18 cellular contexts compared by ENCODE assay signal in genomic region chr17:71759422-71760060, GRCh38.
"Had no signal": no experiment of that assay in that cellular context is flagged by ENCODE, and none has a peak within 500 bp of the region (broad histone marks: within the 10 kb centered on the region; RNA-seq: fewer than 3 reads in every experiment).

No MANE protein-coding gene starts in this region.

- H3K4me1 ChIP-seq: transverse colon had no signal

- H3K4me1 Mint-ChIP-seq: activated CD4-positive, alpha-beta memory T cell treated with anti-CD3 and anti-CD28 coated beads, Interleukin-2, amount 10 ng/mL, durations not matched to agents 7 days and 5 days; activated CD4-positive, alpha-beta T cell treated with anti-CD3 and anti-CD28 coated beads for 36 hours; immature natural killer cell had no signal

- H3K4me3 ChIP-seq: transverse colon had no signal

- H3K27ac Mint-ChIP-seq: activated CD4-positive, alpha-beta memory T cell treated with anti-CD3 and anti-CD28 coated beads, Interleukin-2, amount 10 ng/mL, durations not matched to agents 7 days and 5 days; activated CD4-positive, alpha-beta T cell treated with anti-CD3 and anti-CD28 coated beads for 36 hours; activated naive CD4-positive, alpha-beta T cell treated with anti-CD3 and anti-CD28 coated beads, Interleukin-2, amount 50 U/mL, for 72 hours; dendritic cell treated with granulocyte-macrophage colony-stimulating factor and Interleukin-4, amounts not matched to agents 40 ng/mL and 50 ng/mL, for 4 days; immature natural killer cell; natural killer cell treated with Interleukin-12 subunit alpha and Interleukin-12 subunit beta and Interleukin-15 and Interleukin-18, amount 100 ng/mL, for 72 hours; T-helper 1 cell treated with Interleukin-12 subunit alpha and Interleukin-12 subunit beta and Interleukin-4 antibody, amounts not matched to agents 30 μg/mL and 1 μg/mL, for 36 hours had no signal

- H3K27me3 ChIP-seq: brain microvascular endothelial cell, transverse colon had no signal

- H3K27me3 Mint-ChIP-seq: activated CD4-positive, alpha-beta memory T cell treated with anti-CD3 and anti-CD28 coated beads, Interleukin-2, amount 10 ng/mL, durations not matched to agents 7 days and 5 days; activated CD4-positive, alpha-beta T cell treated with anti-CD3 and anti-CD28 coated beads for 36 hours; dendritic cell treated with granulocyte-macrophage colony-stimulating factor and Interleukin-4, amounts not matched to agents 40 ng/mL and 50 ng/mL, for 4 days; natural killer cell treated with Interleukin-12 subunit alpha and Interleukin-12 subunit beta and Interleukin-15 and Interleukin-18, amount 100 ng/mL, for 72 hours had no signal

- ATAC-seq: activated CD4-positive, alpha-beta T cell treated with anti-CD3 and anti-CD28 coated beads for 36 hours; activated naive CD4-positive, alpha-beta T cell treated with anti-CD3 and anti-CD28 coated beads, Interleukin-2, amount 50 U/mL, for 72 hours; activated T-cell treated with anti-CD3 and anti-CD28 coated beads, Interleukin-2, amount 50 U/mL, for 4 hours; natural killer cell treated with Interleukin-12 subunit alpha and Interleukin-12 subunit beta and Interleukin-15 and Interleukin-18, amount 100 ng/mL, for 72 hours; right cardiac atrium; stimulated activated naive CD8-positive, alpha-beta T cell treated with anti-CD3 and anti-CD28 coated beads, Interleukin-15, Interleukin-2, amounts not matched to agents 100 U/mL and 50 U/mL, for 24 hours had no signal

- H3K9me3 ChIP-seq: transverse colon had no signal

- H3K9me3 Mint-ChIP-seq: activated T-cell treated with anti-CD3 and anti-CD28 coated beads, Interleukin-2, amount 50 U/mL, for 4 hours; dendritic cell treated with granulocyte-macrophage colony-stimulating factor and Interleukin-4, amounts not matched to agents 40 ng/mL and 50 ng/mL, for 4 days; T-helper 1 cell treated with Interleukin-12 subunit alpha and Interleukin-12 subunit beta and Interleukin-4 antibody, amounts not matched to agents 30 μg/mL and 1 μg/mL, for 36 hours had no signal

- H3K36me3 Mint-ChIP-seq: activated naive CD4-positive, alpha-beta T cell treated with anti-CD3 and anti-CD28 coated beads, Interleukin-2, amount 50 U/mL, for 72 hours; immature natural killer cell; natural killer cell treated with Interleukin-12 subunit alpha and Interleukin-12 subunit beta and Interleukin-15 and Interleukin-18, amount 100 ng/mL, for 72 hours had no signal

- DNase-seq: activated CD4-positive, alpha-beta memory T cell treated with anti-CD3 and anti-CD28 coated beads, Interleukin-2, amount 10 ng/mL, durations not matched to agents 7 days and 5 days; activated CD4-positive, alpha-beta T cell treated with anti-CD3 and anti-CD28 coated beads for 36 hours; activated gamma-delta T cell; activated T-cell treated with anti-CD3 and anti-CD28 coated beads, Interleukin-2, amount 50 U/mL, for 4 hours; brain microvascular endothelial cell; effector memory CD4-positive, alpha-beta T cell; head of caudate nucleus; immature natural killer cell; right cardiac atrium; stimulated activated CD4-positive, alpha-beta T cell treated with anti-CD3 and anti-CD28 coated beads, Interleukin-4, amount 100 ng/mL, for 24 hours; stimulated activated naive CD8-positive, alpha-beta T cell treated with anti-CD3 and anti-CD28 coated beads, Interleukin-15, Interleukin-2, amounts not matched to agents 100 U/mL and 50 U/mL, for 24 hours; transverse colon had no signal

- FAIRE-seq: frontal cortex, small intestine had no signal

- H3K27ac ChIP-seq: brain microvascular endothelial cell, transverse colon had no signal

- H3K4me3 Mint-ChIP-seq: activated CD4-positive, alpha-beta memory T cell treated with anti-CD3 and anti-CD28 coated beads, Interleukin-2, amount 10 ng/mL, durations not matched to agents 7 days and 5 days; activated CD4-positive, alpha-beta T cell treated with anti-CD3 and anti-CD28 coated beads for 36 hours; activated T-cell treated with anti-CD3 and anti-CD28 coated beads, Interleukin-2, amount 50 U/mL, for 4 hours; dendritic cell treated with granulocyte-macrophage colony-stimulating factor and Interleukin-4, amounts not matched to agents 40 ng/mL and 50 ng/mL, for 4 days; immature natural killer cell; natural killer cell treated with Interleukin-12 subunit alpha and Interleukin-12 subunit beta and Interleukin-15 and Interleukin-18, amount 100 ng/mL, for 72 hours; T-helper 1 cell treated with Interleukin-12 subunit alpha and Interleukin-12 subunit beta and Interleukin-4 antibody, amounts not matched to agents 30 μg/mL and 1 μg/mL, for 36 hours had no signal

- H3K36me3 ChIP-seq: brain microvascular endothelial cell, transverse colon had no signal
